Comparison of ENCODE assay signal across 1 cellular context in the genomic region with DNA sequence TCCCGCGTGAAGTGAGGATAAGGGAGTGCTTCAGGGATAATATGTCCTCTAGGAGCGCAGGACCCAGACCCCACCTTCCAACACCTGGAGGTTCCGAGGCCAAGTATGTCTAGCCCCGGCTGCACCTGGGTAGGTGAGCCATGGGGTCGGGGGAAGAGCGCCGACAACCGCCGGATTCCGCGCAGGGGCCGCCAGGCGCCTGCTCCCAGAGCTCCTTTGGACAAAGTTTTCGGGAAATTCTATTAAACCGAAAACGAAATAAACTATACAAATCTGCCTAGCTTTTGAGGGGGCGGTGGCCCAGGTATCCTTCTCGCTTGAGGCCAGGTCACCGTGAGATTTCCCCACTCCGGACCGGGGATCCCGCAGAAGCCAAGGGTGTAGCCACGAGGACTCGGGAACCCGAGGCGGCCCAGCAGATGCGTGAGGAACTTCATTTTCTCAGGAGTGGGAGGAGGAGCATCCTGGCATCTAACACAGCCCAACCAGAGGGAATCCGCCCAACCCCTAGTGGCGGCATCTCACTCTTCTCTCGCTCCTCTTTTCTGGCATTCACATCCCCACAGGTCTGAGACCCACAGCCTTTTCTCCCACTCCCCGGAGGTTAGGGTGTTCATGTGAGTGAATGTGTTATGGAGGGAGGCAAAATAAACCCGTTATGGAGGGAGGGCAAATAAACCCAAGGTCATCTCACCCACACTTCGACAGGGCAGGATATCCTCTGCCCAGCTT.
TF ChIP-seq lines count a peak whose summit lies in the region.

No MANE protein-coding gene starts in this region.

TF ChIP-seq in HCT116, 20 proteins besides CTCF, POLR2A, EP300 and RAD21 (continued from another document):
- TF ChIP-seq, protein P1, sequence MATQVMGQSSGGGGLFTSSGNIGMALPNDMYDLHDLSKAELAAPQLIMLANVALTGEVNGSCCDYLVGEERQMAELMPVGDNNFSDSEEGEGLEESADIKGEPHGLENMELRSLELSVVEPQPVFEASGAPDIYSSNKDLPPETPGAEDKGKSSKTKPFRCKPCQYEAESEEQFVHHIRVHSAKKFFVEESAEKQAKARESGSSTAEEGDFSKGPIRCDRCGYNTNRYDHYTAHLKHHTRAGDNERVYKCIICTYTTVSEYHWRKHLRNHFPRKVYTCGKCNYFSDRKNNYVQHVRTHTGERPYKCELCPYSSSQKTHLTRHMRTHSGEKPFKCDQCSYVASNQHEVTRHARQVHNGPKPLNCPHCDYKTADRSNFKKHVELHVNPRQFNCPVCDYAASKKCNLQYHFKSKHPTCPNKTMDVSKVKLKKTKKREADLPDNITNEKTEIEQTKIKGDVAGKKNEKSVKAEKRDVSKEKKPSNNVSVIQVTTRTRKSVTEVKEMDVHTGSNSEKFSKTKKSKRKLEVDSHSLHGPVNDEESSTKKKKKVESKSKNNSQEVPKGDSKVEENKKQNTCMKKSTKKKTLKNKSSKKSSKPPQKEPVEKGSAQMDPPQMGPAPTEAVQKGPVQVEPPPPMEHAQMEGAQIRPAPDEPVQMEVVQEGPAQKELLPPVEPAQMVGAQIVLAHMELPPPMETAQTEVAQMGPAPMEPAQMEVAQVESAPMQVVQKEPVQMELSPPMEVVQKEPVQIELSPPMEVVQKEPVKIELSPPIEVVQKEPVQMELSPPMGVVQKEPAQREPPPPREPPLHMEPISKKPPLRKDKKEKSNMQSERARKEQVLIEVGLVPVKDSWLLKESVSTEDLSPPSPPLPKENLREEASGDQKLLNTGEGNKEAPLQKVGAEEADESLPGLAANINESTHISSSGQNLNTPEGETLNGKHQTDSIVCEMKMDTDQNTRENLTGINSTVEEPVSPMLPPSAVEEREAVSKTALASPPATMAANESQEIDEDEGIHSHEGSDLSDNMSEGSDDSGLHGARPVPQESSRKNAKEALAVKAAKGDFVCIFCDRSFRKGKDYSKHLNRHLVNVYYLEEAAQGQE (IDR thresholded peaks at IDR 0.05; ENCODE audit: low read depth), result no peak
- TF ChIP-seq SP1 (IDR thresholded peaks at IDR 0.05; ENCODE audit: low read depth) (no peak), ZBTB33 (IDR thresholded peaks at IDR 0.05; ENCODE audit: extremely low read depth, insufficient replicate concordance, low read length) (no peak), FOSL1 (IDR thresholded peaks at IDR 0.05; ENCODE audit: low read depth) (no peak), EGR1 (IDR thresholded peaks at IDR 0.05; ENCODE audit: low read depth) (no peak), CEBPB (IDR thresholded peaks at IDR 0.05; ENCODE audit: low read depth) (no peak), SIN3A (IDR thresholded peaks at IDR 0.05; ENCODE audit: low read depth) (no peak), ZNF274 (IDR thresholded peaks at IDR 0.05; ENCODE audit: low read depth, low read length) (no peak), EZH2phosphoT487 (IDR thresholded peaks at IDR 0.05; ENCODE audit: borderline replicate concordance) (no peak), SRF (IDR thresholded peaks at IDR 0.05; ENCODE audit: low read depth) (no peak)
